Comparison of ENCODE assay signal across 20 cellular contexts in genomic region chr12:97142737-97143450, GRCh38.
DNase-seq lines count a peak whose midpoint lies in the region.
"Had no signal": no experiment of that assay in that cellular context is flagged by ENCODE, and none has a peak within 500 bp of the region (broad histone marks: within the 10 kb centered on the region; RNA-seq: fewer than 3 reads in every experiment).

No MANE protein-coding gene starts in this region.

- 74 to 85% methylated on average over 4 to 5 of the region's 6 CpGs for WGBS in mesodermal cell (ENCODE audit: insufficient coverage in 2 of 2), 2 experiments

- H3K36me3 ChIP-seq in mesodermal cell (ENCODE audit: control insufficient read depth, insufficient read depth, low read length) = no peaks in the 10 kb centered on the region
- H3K36me3 ChIP-seq: left lung, SJCRH30, tibial artery had no signal

- H3K9me3 ChIP-seq in mesodermal cell (ENCODE audit: control insufficient read depth, low read length) = no peaks in the 10 kb centered on the region
- H3K9me3 ChIP-seq: left lung, SJCRH30, tibial artery had no signal

- H3K4me1 ChIP-seq in mesodermal cell (ENCODE audit: control insufficient read depth, insufficient read depth, low read length, poor library complexity, severe bottlenecking) = peaks cover 28% of the 10 kb centered on the region
- H3K4me1 ChIP-seq: foreskin keratinocyte, left lung, SJCRH30, tibial artery had no signal

- peak; percentile 14 for DNase-seq in Ammon's horn (ENCODE audit: low spot score)
- DNase-seq in NCI-H2171 (lab: John Stamatoyannopoulos, UW) = peak; percentile 12
- peak; percentile 5 for DNase-seq in cerebellar cortex (ENCODE audit: low spot score)
- DNase-seq in SIG-M5 treated with dmso at 0.1 percent for 504 hours (lab: John Stamatoyannopoulos, UW; ENCODE audit: unreplicated experiment) = no peak
- DNase-seq in NCI-H1436 (lab: John Stamatoyannopoulos, UW) = no peak
- no peak for DNase-seq in NCI-H187 treated with DMSO at 0.1 percent for 48 hours (lab: John Stamatoyannopoulos, UW)
- DNase-seq in NCI-H226 = no peak
- DNase-seq: activated CD4-positive, CD25-positive, alpha-beta regulatory T cell; activated naive CD4-positive, alpha-beta T cell treated with anti-CD3 and anti-CD28 coated beads, Interleukin-2, amount 50 U/mL, for 16 hours; activated T-cell treated with anti-CD3 and anti-CD28 coated beads, Interleukin-2, amount 50 U/mL, for 48 hours; CD4-positive, CD25-positive, alpha-beta regulatory T cell; DND-41; foreskin keratinocyte; left lung; MM.1S; NCI-H1930; NCI-H526; SJCRH30; tibial artery had no signal

- H3K4me3 ChIP-seq in mesodermal cell (ENCODE audit: extremely low read depth, insufficient read depth, low read length, poor library complexity, severe bottlenecking) = no peak overlapping the region
- H3K4me3 ChIP-seq: left lung, SJCRH30, tibial artery had no signal

- H3K27ac ChIP-seq in mesodermal cell (ENCODE audit: low read depth, low read length, severe bottlenecking) = peak overlapping the region; percentile 97
- H3K27ac ChIP-seq: foreskin keratinocyte, left lung, SJCRH30, tibial artery had no signal

Comparison
In these comparisons a context has a peak if more than half of its experiments do, and no peak if none do; other contexts are left out.
1. DNase-seq: peak in Ammon's horn (single experiment), NCI-H2171 (single experiment) and cerebellar cortex (single experiment); none in SIG-M5 treated with dmso at 0.1 percent for 504 hours (single experiment), NCI-H1436 (single experiment), NCI-H187 treated with DMSO at 0.1 percent for 48 hours (single experiment) and NCI-H226 (single experiment).